In the genomic region with DNA sequence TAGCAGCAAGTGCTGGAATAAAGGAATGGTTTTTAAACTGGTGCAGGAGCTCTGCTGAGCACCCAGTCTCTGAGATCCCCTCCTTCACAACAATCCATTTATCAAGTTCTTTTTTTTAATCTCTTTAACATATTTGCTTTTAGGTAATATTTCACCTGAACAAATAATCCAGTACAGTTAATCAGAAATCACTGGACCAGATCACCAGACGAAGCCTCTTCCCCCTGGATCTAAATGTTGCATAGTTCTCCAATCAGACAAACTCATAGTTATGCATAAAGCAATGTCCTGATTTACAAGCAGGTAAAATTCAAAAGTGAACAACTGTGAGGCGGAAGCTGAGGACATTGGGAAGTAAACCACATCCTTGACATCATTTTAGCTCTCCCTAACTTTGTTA, we compare ENCODE assay signal across 24 cellular contexts.
"Had no signal": no experiment of that assay in that cellular context is flagged by ENCODE, and none has a peak within 500 bp of the region (broad histone marks: within the 10 kb centered on the region; RNA-seq: fewer than 3 reads in every experiment).

No MANE protein-coding gene starts in this region.

- H3K27ac ChIP-seq: left ventricle myocardium inferior, pancreas, prostate gland, skin epidermis, stomach, testis, thyroid gland, transverse colon, upper lobe of left lung, vagina had no signal

- H3K4me3 ChIP-seq: left ventricle myocardium inferior, lung, mucosa of descending colon, pancreas, prostate gland, skin epidermis, stomach, testis, thyroid gland, transverse colon, upper lobe of left lung, vagina had no signal

- H3K36me3 ChIP-seq: left ventricle myocardium inferior, pancreas, prostate gland, stomach, thyroid gland, transverse colon, upper lobe of left lung, vagina had no signal

- DNase-seq: islet precursor cell; left ventricle myocardium inferior; midbrain; mucosa of descending colon; naive thymus-derived CD4-positive, alpha-beta T cell; nucleus accumbens; pancreas; retina; right cardiac atrium; stimulated activated CD4-positive, alpha-beta T cell treated with anti-CD3 and anti-CD28 coated beads, Interleukin-12 subunit alpha, Interleukin-12 subunit beta, amount 100 ng/mL, for 4 hours; stimulated activated CD4-positive, alpha-beta T cell treated with anti-CD3 and anti-CD28 coated beads, Interleukin-15, amount 100 ng/mL, for 24 hours; stimulated activated CD4-positive, alpha-beta T cell treated with anti-CD3 and anti-CD28 coated beads, Interleukin-2, amount 100 ng/mL, for 24 hours; stimulated activated CD4-positive, alpha-beta T cell treated with anti-CD3 and anti-CD28 coated beads, Interleukin-4, amount 100 ng/mL, for 1 hour; stimulated activated naive B cell treated with anti-CD40 and anti-IgM and Interleukin-4, amounts not matched to agents 10 μg/mL and 1 μg/mL and 100 μg/mL, for 72 hours; stimulated activated naive CD8-positive, alpha-beta T cell treated with anti-CD3 and anti-CD28 coated beads, Interleukin-15, Interleukin-2, amounts not matched to agents 100 U/mL and 50 U/mL, for 24 hours; stomach; testis; thyroid gland; transverse colon; upper lobe of left lung had no signal

- H3K4me1 ChIP-seq: left ventricle myocardium inferior, pancreas, prostate gland, stomach, testis, thyroid gland, transverse colon, upper lobe of left lung, vagina had no signal

- H3K9me3 ChIP-seq: left ventricle myocardium inferior, mucosa of descending colon, pancreas, prostate gland, stomach, testis, thyroid gland, transverse colon, upper lobe of left lung, vagina had no signal

- H3K27me3 ChIP-seq: pancreas, stomach, testis, thyroid gland, transverse colon, upper lobe of left lung, vagina had no signal
